ENCODE assay signal across 8 cellular contexts in genomic region chr5:120465281-120465961, GRCh38. TPM values are rescaled to one million over a fixed set of nuclear protein-coding genes. Genes with fewer than 3 reads are reported as not detected.
DNase-seq lines count a peak whose midpoint lies in the region; ATAC-seq and TF ChIP-seq lines count a peak whose summit lies in the region.

No MANE protein-coding gene starts in this region.

- no peak for TF ChIP-seq CTCF in Panc1 (IDR thresholded peaks at IDR 0.05)

- H3K9ac ChIP-seq in endocrine pancreas (ENCODE audit: control insufficient read depth, insufficient read depth, low read length) (no peak overlapping the region), mesendoderm (ENCODE audit: low read length) (peak overlapping the region; percentile 69)

- H3K79me1 ChIP-seq in mesendoderm (ENCODE audit: low read length): no peaks in the 10 kb centered on the region

- H3K27me3 Mint-ChIP-seq in effector memory CD8-positive, alpha-beta T cell: peaks cover 20 to 22% of the 10 kb centered on the region in 2 donors

- H3K23ac ChIP-seq in mesendoderm (ENCODE audit: low read length): no peak overlapping the region

- H4K5ac ChIP-seq in mesendoderm (ENCODE audit: low read length): no peak overlapping the region

- H2BK15ac ChIP-seq in mesendoderm (replicated peaks; ENCODE audit: low read depth): no peak overlapping the region

- no peak overlapping the region for H3K27ac ChIP-seq in Panc1 (ENCODE audit: low read length)
- no peak overlapping the region for H3K27ac ChIP-seq in mesendoderm (ENCODE audit: low read depth, low read length)
- H3K27ac ChIP-seq in urinary bladder (ENCODE audit: low read depth): no peak overlapping the region

- intact Hi-C loops in Panc1 (cut with micrococcal nuclease; ENCODE audit: unreplicated experiment): no loop called here

- no peaks in the 10 kb centered on the region for H3K4me1 Mint-ChIP-seq in effector memory CD8-positive, alpha-beta T cell (ENCODE audit: low read depth in 2 of 2)

- no peak overlapping the region for H2BK5ac ChIP-seq in mesendoderm (ENCODE audit: low read length)

- no peaks in the 10 kb centered on the region for H3K9me3 Mint-ChIP-seq in effector memory CD8-positive, alpha-beta T cell

- H3K4me3 Mint-ChIP-seq in effector memory CD8-positive, alpha-beta T cell: no peak overlapping the region

- H3K79me2 ChIP-seq in mesendoderm (ENCODE audit: control insufficient read depth, insufficient read depth, low read length): no peaks in the 10 kb centered on the region

- H3K36me3 ChIP-seq in Panc1 (ENCODE audit: control insufficient read depth, insufficient read depth, low read length) (no peaks in the 10 kb centered on the region), endocrine pancreas (ENCODE audit: control insufficient read depth, insufficient read depth, low read length) (no peaks in the 10 kb centered on the region), mesendoderm (ENCODE audit: control insufficient read depth, insufficient read depth, low read length) (no peaks in the 10 kb centered on the region), urinary bladder (ENCODE audit: insufficient read depth) (no peaks in the 10 kb centered on the region)

- H3K4ac ChIP-seq in mesendoderm (ENCODE audit: low read depth, low read length): no peak overlapping the region

- H3K18ac ChIP-seq in mesendoderm (ENCODE audit: low read length): peak overlapping the region; percentile 22

- H3K4me1 ChIP-seq in Panc1 (ENCODE audit: control insufficient read depth, insufficient read depth, low read length) (no peaks in the 10 kb centered on the region), endocrine pancreas (ENCODE audit: control insufficient read depth, insufficient read depth, low read length) (no peaks in the 10 kb centered on the region), mesendoderm (ENCODE audit: control insufficient read depth, low read depth, low read length) (no peaks in the 10 kb centered on the region), urinary bladder (ENCODE audit: insufficient read depth) (no peaks in the 10 kb centered on the region)

- peak; percentile 72 for ATAC-seq in Panc1
- no peak for ATAC-seq in effector memory CD8-positive, alpha-beta T cell (replicated peaks)

- H3K36me3 Mint-ChIP-seq in effector memory CD8-positive, alpha-beta T cell (ENCODE audit: insufficient read depth): no peaks in the 10 kb centered on the region

- H2AK5ac ChIP-seq in mesendoderm (ENCODE audit: low read length): no peak overlapping the region

- in situ Hi-C loops in Panc1 (cut with HindIII; ENCODE audit: low pct_unique_long_range_greater_than_20kb, low sequenced_read_pairs): no loop called here

- CTCF ChIA-PET in Panc1 (lab: Charles Lee): no interaction called here

- WGBS in mesendoderm (ENCODE audit: extremely low coverage, insufficient coverage, low lambda C conversion rate): no CpG with 5 or more reads among the region's 42 CpGs
- WGBS in urinary bladder: 1% methylated on average over 42 of the region's 42 CpGs

- no peak overlapping the region for H4K8ac ChIP-seq in mesendoderm (ENCODE audit: low read depth, low read length)

- H3K4me2 ChIP-seq in mesendoderm (ENCODE audit: low read length): peak overlapping the region; percentile 69

- no TSS peak for BruUV-seq in Panc1 (replicated peaks; lab: Mats Ljungman, UMichigan)

- H3K56ac ChIP-seq in mesendoderm (ENCODE audit: low read length): peak overlapping the region; percentile 83

- H2BK120ac ChIP-seq in mesendoderm (ENCODE audit: low read depth, low read length): no peak overlapping the region

- no peak overlapping the region for H3K27ac Mint-ChIP-seq in effector memory CD8-positive, alpha-beta T cell

- POLR2A ChIA-PET in Panc1 (lab: Charles Lee): no interaction called here

- peaks cover 4% of the 10 kb centered on the region; the same call in 1 of the 2 replicates for H3K27me3 ChIP-seq in Panc1 (ENCODE audit: control insufficient read depth, insufficient read depth, low read length)
- H3K27me3 ChIP-seq in endocrine pancreas (ENCODE audit: control insufficient read depth, insufficient read depth, low read length): peaks cover 8% of the 10 kb centered on the region
- no peaks in the 10 kb centered on the region for H3K27me3 ChIP-seq in mesendoderm (ENCODE audit: insufficient read depth, low read length, poor library complexity)

- H3K4me3 ChIP-seq in Panc1 (ENCODE audit: low read depth in 2 of 2, low read length in 2 of 2) (peak overlapping the region; percentile 32 to 45; a peak in 3 of 4 replicates), endocrine pancreas (ENCODE audit: control insufficient read depth, insufficient read depth, low read length) (peak overlapping the region; percentile 18), mesendoderm (ENCODE audit: low read length) (peak overlapping the region; percentile 59), urinary bladder (ENCODE audit: low read depth, low read length) (peak overlapping the region; percentile 57)

- DNase-seq in GM03348 (ENCODE audit: low spot score) (peak; percentile 69), Panc1 (ENCODE audit: low read depth, low spot score) (no peak), mesendoderm (peak; percentile 77), HUDEP-2 (lab: John Stamatoyannopoulos, UW; ENCODE audit: unreplicated experiment in 76 of 76) (no peak), putamen (ENCODE audit: low spot score) (no peak)
- no peak for DNase-seq in effector memory CD8-positive, alpha-beta T cell

- H3K9me3 ChIP-seq in Panc1 (ENCODE audit: control insufficient read depth, insufficient read depth, low read depth, low read length): no peaks in the 10 kb centered on the region
- no peaks in the 10 kb centered on the region for H3K9me3 ChIP-seq in endocrine pancreas (ENCODE audit: control insufficient read depth, low read length)

RNA-seq across cellular contexts. Expression of gene PRR16, which starts 1.3 kb away (rescaled TPM):
- total RNA-seq in Panc1 (2021; ENCODE audit: unreplicated experiment) (not detected), urinary bladder (7.6 TPM)
- polyA plus RNA-seq in Panc1 (2012; ENCODE audit: insufficient read length): not detected
- 0.86 TPM for polyA plus RNA-seq in mesendoderm (2013, experiment 1 of 2)
- 0.78 TPM for polyA plus RNA-seq in mesendoderm (2013, experiment 2 of 2)
- 11.9 TPM for polyA plus RNA-seq in urinary bladder

Comparison
In these comparisons a context has a peak if more than half of its experiments do, and no peak if none do; other contexts are left out.
1. DNase-seq: peak in GM03348 (single experiment) and mesendoderm (single experiment); none in Panc1 (single experiment), HUDEP-2 (0 of 76), effector memory CD8-positive, alpha-beta T cell (0 of 3) and putamen (single experiment).
2. Peak in every context shown above with its lines, with median percentiles within 50 percentile points of each other: H3K4me3 ChIP-seq.